13 cellular contexts compared by ENCODE assay signal in genomic region chr2:48915884-48916283, GRCh38.
A peak's percentile ranks its signal among the peaks of the same experiment; 100 is the strongest.
DNase-seq lines count a peak whose midpoint lies in the region; ATAC-seq and TF ChIP-seq lines count a peak whose summit lies in the region.
"Had no signal": no experiment of that assay in that cellular context is flagged by ENCODE, and none has a peak within 500 bp of the region (broad histone marks: within the 10 kb centered on the region; RNA-seq: fewer than 3 reads in every experiment).

No MANE protein-coding gene starts in this region.

- no peak overlapping the region for H3K9ac ChIP-seq in MM.1S (ENCODE audit: low read length)

- TF ChIP-seq POLR2A in esophagus muscularis mucosa (IDR thresholded peaks at IDR 0.05; ENCODE audit: low read depth), result no peak
- TF ChIP-seq POLR2A in sigmoid colon (IDR thresholded peaks at IDR 0.05), result no peak

- TF ChIP-seq CTCF in MM.1S (IDR thresholded peaks at IDR 0.05; ENCODE audit: low read length), result no peak
- no peak for TF ChIP-seq CTCF in esophagus muscularis mucosa (IDR thresholded peaks at IDR 0.05)
- TF ChIP-seq CTCF in sigmoid colon (IDR thresholded peaks at IDR 0.05), result no peak

- H3K9me3 ChIP-seq in MM.1S (replicated peaks; ENCODE audit: insufficient read depth, low read length) (0 out of 2 replicates have a peak, but pooled peaks cover 3% of the 10 kb centered on the region), esophagus muscularis mucosa (no peaks in the 10 kb centered on the region), sigmoid colon (peaks cover 0 to 3% (median 0%) of the 10 kb centered on the region in 4 donors), SJCRH30 (replicated peaks) (no peaks in the 10 kb centered on the region)
- H3K9me3 ChIP-seq: HAP-1 had no signal

- 95% methylated on average over 19 of the region's 19 CpGs for WGBS in esophagus muscularis mucosa
- 91% methylated on average over 19 of the region's 19 CpGs for WGBS in sigmoid colon, 2 donors

- H3K36me3 ChIP-seq in MM.1S (replicated peaks; ENCODE audit: insufficient read depth, low read length) (no peaks in the 10 kb centered on the region), esophagus muscularis mucosa (no peaks in the 10 kb centered on the region), sigmoid colon (no peaks in the 10 kb centered on the region), SJCRH30 (no peaks in the 10 kb centered on the region)
- H3K36me3 ChIP-seq: HAP-1 had no signal

- no peaks in the 10 kb centered on the region for H3K27me3 ChIP-seq in MM.1S (replicated peaks; ENCODE audit: insufficient read depth, low read length)
- H3K27me3 ChIP-seq in esophagus muscularis mucosa, result no peaks in the 10 kb centered on the region
- H3K27me3 ChIP-seq in sigmoid colon, result no peaks in the 10 kb centered on the region
- H3K27me3 ChIP-seq in SJCRH30, result peaks cover 4% of the 10 kb centered on the region; the same call in 1 of the 2 replicates

- no peak for ATAC-seq in HG03196 (IDR thresholded peaks at IDR 0.05; ENCODE audit: unreplicated experiment)
- ATAC-seq: CD8-positive, alpha-beta T cell had no signal

- H3K4me2 ChIP-seq in MM.1S (ENCODE audit: low read depth, low read length), result no peak overlapping the region

- no peaks in the 10 kb centered on the region for H4K20me1 ChIP-seq in MM.1S (ENCODE audit: insufficient read depth, low read length)

- H3K27ac ChIP-seq in MM.1S (ENCODE audit: low read length), result peak overlapping the region; percentile 92; the same call in 1 of the 2 replicates
- H3K27ac ChIP-seq in esophagus muscularis mucosa (replicated peaks in 1 of 4), result no peak overlapping the region
- H3K27ac ChIP-seq in sigmoid colon, result no peak overlapping the region
- no peak overlapping the region for H3K27ac ChIP-seq in SJCRH30

- H3K4me3 ChIP-seq in MM.1S (ENCODE audit: low read length), result no peak overlapping the region
- H3K4me3 ChIP-seq in esophagus muscularis mucosa, result no peak overlapping the region
- no peak overlapping the region for H3K4me3 ChIP-seq in sigmoid colon
- H3K4me3 ChIP-seq in SJCRH30, result no peak overlapping the region
- H3K4me3 ChIP-seq: HAP-1 had no signal

- H3F3A ChIP-seq in MM.1S (ENCODE audit: insufficient read depth, low read length), result peaks cover 23% of the 10 kb centered on the region

- H3K79me2 ChIP-seq in MM.1S (ENCODE audit: low read length), result no peaks in the 10 kb centered on the region

- no peak overlapping the region for H2AFZ ChIP-seq in MM.1S (ENCODE audit: low read length)

- no peak for TF ChIP-seq EP300 in esophagus muscularis mucosa (IDR thresholded peaks at IDR 0.05)
- no peak for TF ChIP-seq EP300 in sigmoid colon (IDR thresholded peaks at IDR 0.05)

- intact Hi-C loops in esophagus muscularis mucosa (cut with DNase I) (no loop called here), sigmoid colon (cut with DNase I) (no loop called here)

- peaks cover 42% of the 10 kb centered on the region for H3K4me1 ChIP-seq in MM.1S (ENCODE audit: low read length)
- no peaks in the 10 kb centered on the region for H3K4me1 ChIP-seq in esophagus muscularis mucosa
- H3K4me1 ChIP-seq in sigmoid colon, result no peaks in the 10 kb centered on the region
- no peaks in the 10 kb centered on the region for H3K4me1 ChIP-seq in SJCRH30
- H3K4me1 ChIP-seq: Caco-2 had no signal

- H3K9me2 ChIP-seq in MM.1S (replicated peaks; ENCODE audit: insufficient read depth, low read length), result no peaks in the 10 kb centered on the region

- no peak for DNase-seq in MM.1S
- peak; percentile 84 for DNase-seq in esophagus muscularis mucosa (ENCODE audit: extremely low spot score)
- DNase-seq in sigmoid colon, result peak; percentile 49
- no peak for DNase-seq in SJCRH30
- no peak for DNase-seq in glomerular visceral epithelial cell (ENCODE audit: extremely low spot score)
- DNase-seq: C1 segment of cervical spinal cord; Caco-2; CD8-positive, alpha-beta T cell; DMS153; DND-41; GOT3 had no signal

Comparison
In these comparisons a context has a peak if more than half of its experiments do, and no peak if none do; other contexts are left out.
1. DNase-seq: peak in esophagus muscularis mucosa (single experiment) and sigmoid colon (single experiment); none in MM.1S (single experiment), SJCRH30 (0 of 2) and glomerular visceral epithelial cell (single experiment).